Comparison of ENCODE assay signal across 7 cellular contexts in genomic region chr9:124940521-124940893, GRCh38. TPM values are rescaled to one million over a fixed set of nuclear protein-coding genes. Genes with fewer than 3 reads are reported as not detected.
DNase-seq lines count a peak whose midpoint lies in the region; ATAC-seq lines count a peak whose summit lies in the region.

No MANE protein-coding gene starts in this region.

- ATAC-seq in GM18498 (IDR thresholded peaks at IDR 0.05; ENCODE audit: unreplicated experiment) (peak; percentile 50), GM21390 (IDR thresholded peaks at IDR 0.05; ENCODE audit: unreplicated experiment) (peak; percentile 39)
- peak; percentile 46 for ATAC-seq in activated T-helper 17 cell treated with anti-CD3 and anti-CD28 coated beads, Interleukin-2, amount 50 U/mL, for 72 hours (replicated peaks)
- peak; percentile 57 for ATAC-seq in stimulated activated effector memory CD8-positive, alpha-beta T cell treated with anti-CD3 and anti-CD28 coated beads, Interleukin-12 subunit alpha, Interleukin-12 subunit beta, amount 100 ng/mL, for 72 hours

- peaks cover 53% of the 10 kb centered on the region for H3K36me3 Mint-ChIP-seq in activated T-helper 17 cell treated with anti-CD3 and anti-CD28 coated beads, Interleukin-2, amount 50 U/mL, for 72 hours (ENCODE audit: low read depth)
- H3K36me3 Mint-ChIP-seq in stimulated activated effector memory CD8-positive, alpha-beta T cell treated with anti-CD3 and anti-CD28 coated beads, Interleukin-12 subunit alpha, Interleukin-12 subunit beta, amount 100 ng/mL, for 72 hours: peaks cover 40% of the 10 kb centered on the region

- peak overlapping the region; percentile 96 for H3K27ac Mint-ChIP-seq in activated T-helper 17 cell treated with anti-CD3 and anti-CD28 coated beads, Interleukin-2, amount 50 U/mL, for 72 hours
- H3K27ac Mint-ChIP-seq in stimulated activated effector memory CD8-positive, alpha-beta T cell treated with anti-CD3 and anti-CD28 coated beads, Interleukin-12 subunit alpha, Interleukin-12 subunit beta, amount 100 ng/mL, for 72 hours: peak overlapping the region; percentile 94

- DNase-seq in HPDE6-E6E7 (ENCODE audit: extremely low spot score) (peak; percentile 11), Ammon's horn (ENCODE audit: low spot score) (no peak)
- no peak for DNase-seq in stimulated activated effector memory CD8-positive, alpha-beta T cell treated with anti-CD3 and anti-CD28 coated beads, Interleukin-12 subunit alpha, Interleukin-12 subunit beta, amount 100 ng/mL, for 72 hours (ENCODE audit: low spot score in 2 of 2)

- H3K27me3 Mint-ChIP-seq in activated T-helper 17 cell treated with anti-CD3 and anti-CD28 coated beads, Interleukin-2, amount 50 U/mL, for 72 hours: no peaks in the 10 kb centered on the region

- H3K4me3 ChIP-seq in iPS-11a (ENCODE audit: low read depth, low read length): peak overlapping the region; percentile 94

- H3K9me3 Mint-ChIP-seq in activated T-helper 17 cell treated with anti-CD3 and anti-CD28 coated beads, Interleukin-2, amount 50 U/mL, for 72 hours: no peaks in the 10 kb centered on the region
- H3K9me3 Mint-ChIP-seq in stimulated activated effector memory CD8-positive, alpha-beta T cell treated with anti-CD3 and anti-CD28 coated beads, Interleukin-12 subunit alpha, Interleukin-12 subunit beta, amount 100 ng/mL, for 72 hours: no peaks in the 10 kb centered on the region

- peaks cover 14% of the 10 kb centered on the region for H3K4me1 Mint-ChIP-seq in activated T-helper 17 cell treated with anti-CD3 and anti-CD28 coated beads, Interleukin-2, amount 50 U/mL, for 72 hours
- peaks cover 29% of the 10 kb centered on the region for H3K4me1 Mint-ChIP-seq in stimulated activated effector memory CD8-positive, alpha-beta T cell treated with anti-CD3 and anti-CD28 coated beads, Interleukin-12 subunit alpha, Interleukin-12 subunit beta, amount 100 ng/mL, for 72 hours

- peak overlapping the region; percentile 92 for H3K4me3 Mint-ChIP-seq in activated T-helper 17 cell treated with anti-CD3 and anti-CD28 coated beads, Interleukin-2, amount 50 U/mL, for 72 hours
- peak overlapping the region; percentile 85 for H3K4me3 Mint-ChIP-seq in stimulated activated effector memory CD8-positive, alpha-beta T cell treated with anti-CD3 and anti-CD28 coated beads, Interleukin-12 subunit alpha, Interleukin-12 subunit beta, amount 100 ng/mL, for 72 hours

RNA-seq across cellular contexts. Expression of gene GOLGA1, which starts 0.4 kb away (rescaled TPM):
- total RNA-seq in activated T-helper 17 cell treated with anti-CD3 and anti-CD28 coated beads, Interleukin-2, amount 50 U/mL, for 72 hours: 10 to 100 TPM; 19.7 to 39.8 TPM
